ENCODE assay signal across 8 cellular contexts in genomic region chr12:88142610-88142991, GRCh38. TPM values are rescaled to one million over a fixed set of nuclear protein-coding genes. Genes with fewer than 3 reads are reported as not detected.
DNase-seq lines count a peak whose midpoint lies in the region; ATAC-seq and TF ChIP-seq lines count a peak whose summit lies in the region.

No MANE protein-coding gene starts in this region.

- H3K4me1 ChIP-seq in suprapubic skin: peaks cover 38% of the 10 kb centered on the region

- H3K9me3 ChIP-seq in suprapubic skin: no peaks in the 10 kb centered on the region

- no peak for TF ChIP-seq CTCF in VCaP (conservative IDR thresholded peaks at IDR 0.05)
- no peak for TF ChIP-seq CTCF in suprapubic skin (IDR thresholded peaks at IDR 0.05)

- peak overlapping the region; percentile 71 for H3K4me3 ChIP-seq in suprapubic skin

- no peak for TF ChIP-seq EP300 in suprapubic skin (IDR thresholded peaks at IDR 0.05)

- no peaks in the 10 kb centered on the region for H3K36me3 ChIP-seq in suprapubic skin

- no peaks in the 10 kb centered on the region for H3K27me3 ChIP-seq in suprapubic skin

- H3K27ac ChIP-seq in VCaP: peak overlapping the region; percentile 83
- peak overlapping the region; percentile 77 for H3K27ac ChIP-seq in suprapubic skin

- peak; percentile 2 for ATAC-seq in HG03432 (IDR thresholded peaks at IDR 0.05; ENCODE audit: unreplicated experiment)

- DNase-seq in NCI-H510A treated with DMSO at 0.1 percent for 48 hours (lab: John Stamatoyannopoulos, UW) (peak; percentile 82), NCI-H510A (lab: John Stamatoyannopoulos, UW) (no peak), mucosa of gallbladder (ENCODE audit: low spot score) (peak; percentile 11), suprapubic skin (ENCODE audit: low spot score in 2 of 2) (peak; percentile 68 to 85), OCI-M2 (lab: John Stamatoyannopoulos, UW; ENCODE audit: unreplicated experiment) (no peak)
- peak; percentile 11 for DNase-seq in effector CD4-positive, alpha-beta T cell

- WGBS in suprapubic skin: 5% methylated on average over 17 of the region's 18 CpGs

- TF ChIP-seq POLR2A in suprapubic skin (IDR thresholded peaks at IDR 0.05): no peak

RNA-seq across cellular contexts. Expression of gene TMTC3, which starts 0.5 kb away (rescaled TPM):
- total RNA-seq in mucosa of gallbladder (22.6 TPM), suprapubic skin (10 to 100 TPM; 24.9 to 37.1 (median 31.9) TPM)

RNA-seq across cellular contexts. Expression of gene CEP290, which starts 0.7 kb away (rescaled TPM):
- total RNA-seq in mucosa of gallbladder (11.5 TPM), suprapubic skin (10 to 100 TPM in 3 of 4 donors, 1 to 10 TPM in 1; 9.0 to 34.8 (median 11.0) TPM)

Comparison
In these comparisons a context has a peak if more than half of its experiments do, and no peak if none do; other contexts are left out.
1. DNase-seq: peak in NCI-H510A treated with DMSO at 0.1 percent for 48 hours (single experiment), effector CD4-positive, alpha-beta T cell (single experiment), mucosa of gallbladder (single experiment) and suprapubic skin (2 of 2); none in NCI-H510A (single experiment) and OCI-M2 (single experiment).